18 cellular contexts compared by ENCODE assay signal in the genomic region with DNA sequence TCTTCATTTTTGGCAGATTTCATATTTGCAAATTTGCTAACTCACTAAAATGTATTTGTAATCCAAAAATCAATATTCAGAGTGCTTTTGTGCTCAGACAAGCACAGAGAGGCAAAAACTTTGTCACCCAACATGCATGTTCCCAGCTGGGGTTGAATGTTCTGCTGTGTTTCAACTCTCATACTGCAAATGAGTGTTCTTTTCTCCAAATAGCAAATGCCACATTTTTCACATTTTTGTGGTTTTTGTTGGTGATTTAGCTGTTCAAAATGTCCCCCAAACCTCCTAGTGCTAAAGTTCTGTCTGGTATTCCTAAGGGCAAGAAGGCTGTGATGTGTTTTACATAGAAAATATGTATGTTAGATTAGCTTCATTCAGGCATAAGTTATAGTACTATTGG.
DNase-seq lines count a peak whose midpoint lies in the region; ATAC-seq, FAIRE-seq and TF ChIP-seq lines count a peak whose summit lies in the region.
"Had no signal": no experiment of that assay in that cellular context is flagged by ENCODE, and none has a peak within 500 bp of the region (broad histone marks: within the 10 kb centered on the region; RNA-seq: fewer than 3 reads in every experiment).

No MANE protein-coding gene starts in this region.

- peak; percentile 47 for FAIRE-seq in astrocyte (lab: Jason Lieb, UNC)
- FAIRE-seq: GM18507 had no signal

- H4K20me1 ChIP-seq in astrocyte (ENCODE audit: insufficient read depth, low read length) = no peaks in the 10 kb centered on the region

- H3K9ac ChIP-seq in astrocyte (ENCODE audit: low read length) = no peak overlapping the region

- no peaks in the 10 kb centered on the region for H3K9me3 ChIP-seq in astrocyte (ENCODE audit: insufficient read depth, low read depth, low read length)
- H3K9me3 ChIP-seq: right atrium auricular region had no signal

- H3K36me3 Mint-ChIP-seq in astrocyte (ENCODE audit: low read depth, unreplicated experiment) = no peaks in the 10 kb centered on the region
- no peaks in the 10 kb centered on the region for H3K36me3 Mint-ChIP-seq in activated naive CD4-positive, alpha-beta T cell treated with anti-CD3 and anti-CD28 coated beads, Interleukin-2, amount 50 U/mL, for 72 hours
- H3K36me3 Mint-ChIP-seq: CD8-positive, alpha-beta memory T cell had no signal

- H3K27ac ChIP-seq in astrocyte (ENCODE audit: low read depth, low read length) = no peak overlapping the region
- H3K27ac ChIP-seq: cardiac muscle cell, right atrium auricular region had no signal

- TF ChIP-seq CTCF in astrocyte (IDR thresholded peaks at IDR 0.05; ENCODE audit: insufficient read depth, low read depth, low read length) = no peak
- no peak for TF ChIP-seq CTCF in foreskin fibroblast (IDR thresholded peaks at IDR 0.05; ENCODE audit: low read depth, low read length)

- no peaks in the 10 kb centered on the region for H3K36me3 ChIP-seq in astrocyte (ENCODE audit: insufficient read depth, low read length)
- H3K36me3 ChIP-seq: cardiac muscle cell, right atrium auricular region had no signal

- ATAC-seq in GM18517 (IDR thresholded peaks at IDR 0.05; ENCODE audit: unreplicated experiment) = no peak
- no peak for ATAC-seq in GM21786 (IDR thresholded peaks at IDR 0.05; ENCODE audit: unreplicated experiment)
- ATAC-seq in activated naive CD4-positive, alpha-beta T cell treated with anti-CD3 and anti-CD28 coated beads, Interleukin-2, amount 50 U/mL, for 72 hours = no peak
- ATAC-seq: left ventricle myocardium superior had no signal

- H3K27me3 Mint-ChIP-seq in astrocyte (ENCODE audit: low read depth, unreplicated experiment) = no peaks in the 10 kb centered on the region
- H3K27me3 Mint-ChIP-seq: CD8-positive, alpha-beta memory T cell had no signal

- no peaks in the 10 kb centered on the region for H3K79me2 ChIP-seq in astrocyte (ENCODE audit: insufficient read depth, low read length)

- peak overlapping the region; percentile 26 for H3K4me2 ChIP-seq in astrocyte (ENCODE audit: low read length)

- no peak overlapping the region for H3K4me3 ChIP-seq in astrocyte (ENCODE audit: insufficient read depth, low read depth, low read length)
- H3K4me3 ChIP-seq in foreskin fibroblast (ENCODE audit: low read depth in 1 of 2, low read length in 2 of 2) = no peak overlapping the region
- no peak overlapping the region for H3K4me3 ChIP-seq in skeletal muscle cell (ENCODE audit: low read depth, low read length)
- H3K4me3 ChIP-seq: cardiac muscle cell, right atrium auricular region had no signal

- H3K4me3 Mint-ChIP-seq in astrocyte (ENCODE audit: unreplicated experiment) = peak overlapping the region; percentile 42
- H3K4me3 Mint-ChIP-seq: CD8-positive, alpha-beta memory T cell; H9; nephron; stimulated activated naive CD8-positive, alpha-beta T cell treated with anti-CD3 and anti-CD28 coated beads, Interleukin-15, Interleukin-2, amounts not matched to agents 100 ng/mL and 50 ng/mL, for 24 hours had no signal

- DNase-seq in H4 (ENCODE audit: low spot score) = peak; percentile 17
- DNase-seq in astrocyte (ENCODE audit: low read depth) = peak; percentile 64
- peak; percentile 57 to 80 for DNase-seq in foreskin fibroblast
- peak; percentile 73 for DNase-seq in skeletal muscle cell (ENCODE audit: low read depth)
- no peak for DNase-seq in stimulated activated CD8-positive, alpha-beta memory T cell treated with anti-CD3 and anti-CD28 coated beads, Interleukin-4, amount 100 ng/mL, for 48 hours
- DNase-seq in activated naive CD4-positive, alpha-beta T cell treated with anti-CD3 and anti-CD28 coated beads, Interleukin-2, amount 50 U/mL, for 72 hours (ENCODE audit: low spot score in 2 of 2) = no peak
- DNase-seq: activated effector memory CD4-positive, alpha-beta T cell treated with Interleukin-2 at 50 U/mL for 16 hours; CD8-positive, alpha-beta memory T cell; H9; hippocampal formation; left ventricle myocardium superior had no signal

- peak overlapping the region; percentile 80 for H3K27ac Mint-ChIP-seq in astrocyte (ENCODE audit: unreplicated experiment)
- H3K27ac Mint-ChIP-seq in activated naive CD4-positive, alpha-beta T cell treated with anti-CD3 and anti-CD28 coated beads, Interleukin-2, amount 50 U/mL, for 72 hours = no peak overlapping the region
- H3K27ac Mint-ChIP-seq: CD8-positive, alpha-beta memory T cell; H9; nephron; stimulated activated naive CD8-positive, alpha-beta T cell treated with anti-CD3 and anti-CD28 coated beads, Interleukin-15, Interleukin-2, amounts not matched to agents 100 ng/mL and 50 ng/mL, for 24 hours had no signal

- no peaks in the 10 kb centered on the region for H3K9me3 Mint-ChIP-seq in astrocyte (ENCODE audit: unreplicated experiment)
- H3K9me3 Mint-ChIP-seq in activated naive CD4-positive, alpha-beta T cell treated with anti-CD3 and anti-CD28 coated beads, Interleukin-2, amount 50 U/mL, for 72 hours = no peaks in the 10 kb centered on the region
- H3K9me3 Mint-ChIP-seq: H9; nephron; stimulated activated naive CD8-positive, alpha-beta T cell treated with anti-CD3 and anti-CD28 coated beads, Interleukin-15, Interleukin-2, amounts not matched to agents 100 ng/mL and 50 ng/mL, for 24 hours had no signal

- H2AFZ ChIP-seq in astrocyte (ENCODE audit: low read depth, low read length) = no peak overlapping the region

- no peaks in the 10 kb centered on the region for H3K27me3 ChIP-seq in astrocyte (ENCODE audit: insufficient read depth, low read length)
- H3K27me3 ChIP-seq: cardiac muscle cell, right atrium auricular region had no signal

- peaks cover 13% of the 10 kb centered on the region for H3K4me1 ChIP-seq in astrocyte (ENCODE audit: insufficient read depth, low read length)
- H3K4me1 ChIP-seq: right atrium auricular region had no signal

- H3K4me1 Mint-ChIP-seq in astrocyte (ENCODE audit: low read depth, unreplicated experiment) = peaks cover 27% of the 10 kb centered on the region
- H3K4me1 Mint-ChIP-seq: CD8-positive, alpha-beta memory T cell; nephron had no signal

Comparison
In these comparisons a context has a peak if more than half of its experiments do, and no peak if none do; other contexts are left out.
1. DNase-seq: peak in H4 (single experiment), astrocyte (single experiment), foreskin fibroblast (2 of 2) and skeletal muscle cell (single experiment); none in stimulated activated CD8-positive, alpha-beta memory T cell treated with anti-CD3 and anti-CD28 coated beads, Interleukin-4, amount 100 ng/mL, for 48 hours (single experiment) and activated naive CD4-positive, alpha-beta T cell treated with anti-CD3 and anti-CD28 coated beads, Interleukin-2, amount 50 U/mL, for 72 hours (0 of 2).